In genomic region chr11:65556470-65557279, GRCh38 we compare ENCODE assay signal across 1 cellular context.
TF ChIP-seq lines count a peak whose summit lies in the region.

No MANE protein-coding gene starts in this region.

TF ChIP-seq in liver, 16 proteins besides CTCF, POLR2A, EP300 and RAD21 (continued from another document):
- TF ChIP-seq, protein P1, sequence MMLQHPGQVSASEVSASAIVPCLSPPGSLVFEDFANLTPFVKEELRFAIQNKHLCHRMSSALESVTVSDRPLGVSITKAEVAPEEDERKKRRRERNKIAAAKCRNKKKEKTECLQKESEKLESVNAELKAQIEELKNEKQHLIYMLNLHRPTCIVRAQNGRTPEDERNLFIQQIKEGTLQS (IDR thresholded peaks at IDR 0.05), result no peak
